In genomic region chr3:139533781-139534443, GRCh38 we compare ENCODE assay signal across 8 cellular contexts. TPM values are rescaled to one million over a fixed set of nuclear protein-coding genes. Genes with fewer than 3 reads are reported as not detected.
A peak's percentile ranks its signal among the peaks of the same experiment; 100 is the strongest.
DNase-seq lines count a peak whose midpoint lies in the region; ATAC-seq and TF ChIP-seq lines count a peak whose summit lies in the region.

No MANE protein-coding gene starts in this region.

- DNase-seq in NCI-H2107 treated with DMSO at 0.1 percent for 48 hours (lab: John Stamatoyannopoulos, UW; ENCODE audit: unreplicated experiment) (peak; percentile 92), dermis microvascular lymphatic vessel endothelial cell (ENCODE audit: low read depth in 2 of 2) (peak; percentile 53 to 83), neural crest cell (ENCODE audit: low read depth, low spot score) (no peak), activated T-cell treated with anti-CD3 and anti-CD28 coated beads for 4 hours (no peak), AG08396 (ENCODE audit: low spot score) (no peak), midbrain (lab: John Stamatoyannopoulos, UW) (no peak)
- DNase-seq in stimulated activated effector memory CD8-positive, alpha-beta T cell treated with anti-CD3 and anti-CD28 coated beads, Interleukin-12 subunit alpha, Interleukin-12 subunit beta, amount 100 ng/mL, for 72 hours (ENCODE audit: low spot score in 2 of 2): no peak

- peaks cover 61% of the 10 kb centered on the region for H3K4me1 Mint-ChIP-seq in neural crest cell
- no peaks in the 10 kb centered on the region for H3K4me1 Mint-ChIP-seq in stimulated activated effector memory CD8-positive, alpha-beta T cell treated with anti-CD3 and anti-CD28 coated beads, Interleukin-12 subunit alpha, Interleukin-12 subunit beta, amount 100 ng/mL, for 72 hours

- no peaks in the 10 kb centered on the region for H3K9me3 Mint-ChIP-seq in neural crest cell
- no peaks in the 10 kb centered on the region for H3K9me3 Mint-ChIP-seq in stimulated activated effector memory CD8-positive, alpha-beta T cell treated with anti-CD3 and anti-CD28 coated beads, Interleukin-12 subunit alpha, Interleukin-12 subunit beta, amount 100 ng/mL, for 72 hours

- peak overlapping the region; percentile 65 for H3K4me3 Mint-ChIP-seq in neural crest cell
- no peak overlapping the region for H3K4me3 Mint-ChIP-seq in stimulated activated effector memory CD8-positive, alpha-beta T cell treated with anti-CD3 and anti-CD28 coated beads, Interleukin-12 subunit alpha, Interleukin-12 subunit beta, amount 100 ng/mL, for 72 hours

- H3K36me3 Mint-ChIP-seq in neural crest cell (ENCODE audit: low read depth): no peaks in the 10 kb centered on the region
- no peaks in the 10 kb centered on the region for H3K36me3 Mint-ChIP-seq in stimulated activated effector memory CD8-positive, alpha-beta T cell treated with anti-CD3 and anti-CD28 coated beads, Interleukin-12 subunit alpha, Interleukin-12 subunit beta, amount 100 ng/mL, for 72 hours

- TF ChIP-seq CTCF in neural crest cell (conservative IDR thresholded peaks at IDR 0.05): no peak

- H3K27ac Mint-ChIP-seq in neural crest cell (ENCODE audit: unreplicated experiment): peak overlapping the region; percentile 21
- no peak overlapping the region for H3K27ac Mint-ChIP-seq in stimulated activated effector memory CD8-positive, alpha-beta T cell treated with anti-CD3 and anti-CD28 coated beads, Interleukin-12 subunit alpha, Interleukin-12 subunit beta, amount 100 ng/mL, for 72 hours

- peak; percentile 39 for ATAC-seq in GM21723 (IDR thresholded peaks at IDR 0.05; ENCODE audit: unreplicated experiment)
- no peak for ATAC-seq in stimulated activated effector memory CD8-positive, alpha-beta T cell treated with anti-CD3 and anti-CD28 coated beads, Interleukin-12 subunit alpha, Interleukin-12 subunit beta, amount 100 ng/mL, for 72 hours

- peaks cover 93% of the 10 kb centered on the region for H3K27me3 Mint-ChIP-seq in neural crest cell (ENCODE audit: low read depth)

RNA-seq across cellular contexts. Expression of gene RBP1, which starts 5.6 kb away (rescaled TPM):
- total RNA-seq in dermis microvascular lymphatic vessel endothelial cell (41.8 and 262 TPM in 2 replicates), neural crest cell (97.8 and 105 TPM in 2 replicates)

RNA-seq across cellular contexts. Expression of gene RBP2, which starts 57.6 kb away (rescaled TPM):
- total RNA-seq in dermis microvascular lymphatic vessel endothelial cell: not detected in 2 replicates
- not detected in 2 replicates for total RNA-seq in neural crest cell

Comparison
In these comparisons a context has a peak if more than half of its experiments do, and no peak if none do; other contexts are left out.
1. DNase-seq: peak in NCI-H2107 treated with DMSO at 0.1 percent for 48 hours (single experiment) and dermis microvascular lymphatic vessel endothelial cell (2 of 2); none in neural crest cell (single experiment), activated T-cell treated with anti-CD3 and anti-CD28 coated beads for 4 hours (single experiment), stimulated activated effector memory CD8-positive, alpha-beta T cell treated with anti-CD3 and anti-CD28 coated beads, Interleukin-12 subunit alpha, Interleukin-12 subunit beta, amount 100 ng/mL, for 72 hours (0 of 2), AG08396 (single experiment) and midbrain (single experiment).